Comparison of ENCODE assay signal across 8 cellular contexts in genomic region chr9:98248737-98249474, GRCh38. TPM values are rescaled to one million over a fixed set of nuclear protein-coding genes. Genes with fewer than 3 reads are reported as not detected.
A peak's percentile ranks its signal among the peaks of the same experiment; 100 is the strongest.
DNase-seq lines count a peak whose midpoint lies in the region; ATAC-seq, FAIRE-seq and TF ChIP-seq lines count a peak whose summit lies in the region.

No MANE protein-coding gene starts in this region.

- TSS peak; percentile 44 for BruUV-seq in MCF 10A (replicated peaks; lab: Mats Ljungman, UMichigan)

- DNase-seq in AG08395 (ENCODE audit: low spot score) (peak; percentile 69), KBM-7 (peak; percentile 66), MCF 10A (ENCODE audit: unreplicated experiment) (peak; percentile 99), lung (ENCODE audit: low spot score) (peak; percentile 82), cortex of kidney (lab: John Stamatoyannopoulos, UW) (no peak), cerebellum (ENCODE audit: low spot score) (no peak), GM12892 (ENCODE audit: insufficient read length) (no peak)

- H3K4me3 ChIP-seq in lung = no peak overlapping the region

- peaks cover 78% of the 10 kb centered on the region for H3K4me1 Mint-ChIP-seq in MCF 10A (ENCODE audit: insufficient read depth, unreplicated experiment)

- POLR2A ChIA-PET in MCF 10A (lab: Yijun Ruan, JAX) = interaction anchor here (0.6 to 5.2 kb wide), 11 partner anchors 8 to 326 kb away, joined by 3 to 48 read pairs (median 4); partner anchors contain the start of gene TRMO

- no peak for FAIRE-seq in GM12892 (lab: Jason Lieb, UNC)

- H3K9me3 Mint-ChIP-seq in MCF 10A (ENCODE audit: unreplicated experiment) = no peaks in the 10 kb centered on the region

- CTCF ChIA-PET in MCF 10A (lab: Yijun Ruan, JAX) = interaction anchor here (0.6 to 1.6 kb wide), 9 partner anchors 8 to 525 kb away, joined by 3 to 5 read pairs (median 3); no protein-coding TSS in a partner anchor

- peak overlapping the region; percentile 85 for H3K27ac Mint-ChIP-seq in MCF 10A (ENCODE audit: low read depth, unreplicated experiment)

- in situ Hi-C loops in KBM-7 (cut with MboI; ENCODE audit: low pct_unique_long_range_greater_than_20kb, low sequenced_read_pairs) = no loop called here

- H3K27me3 Mint-ChIP-seq in MCF 10A (ENCODE audit: insufficient read depth, unreplicated experiment) = no peaks in the 10 kb centered on the region

- TF ChIP-seq CTCF in MCF 10A (IDR thresholded peaks at IDR 0.05; ENCODE audit: unreplicated experiment) = no peak
- TF ChIP-seq CTCF in lung (IDR thresholded peaks at IDR 0.05; ENCODE audit: control extremely low read depth, extremely low read depth) = no peak

- no peak for TF ChIP-seq POLR2A in GM12892 (IDR thresholded peaks at IDR 0.05; ENCODE audit: low read depth, low read length)

- H3K36me3 ChIP-seq in lung (ENCODE audit: control insufficient read depth in 2 of 2, insufficient read depth in 2 of 2, low read length in 2 of 2) = peaks cover 0 to 11% of the 10 kb centered on the region in 2 donors

- no peaks in the 10 kb centered on the region for H3K27me3 ChIP-seq in lung (ENCODE audit: control insufficient read depth, insufficient read depth)

- H3K9me3 ChIP-seq in lung (ENCODE audit: control insufficient read depth in 2 of 2, insufficient read depth in 1 of 2, low read length in 1 of 2) = no peaks in the 10 kb centered on the region

- peak; percentile 76 for ATAC-seq in lung (ENCODE audit: insufficient read depth, low FRiP score)
- ATAC-seq in HG03469 (IDR thresholded peaks at IDR 0.05; ENCODE audit: unreplicated experiment) = no peak

- intact Hi-C loops in MCF 10A (cut with micrococcal nuclease) = no loop called here

- H3K36me3 Mint-ChIP-seq in MCF 10A (ENCODE audit: insufficient read depth, unreplicated experiment) = peaks cover 42% of the 10 kb centered on the region

- H3K4me3 Mint-ChIP-seq in MCF 10A (ENCODE audit: unreplicated experiment) = peak overlapping the region; percentile 24

- 20 to 38% methylated on average over 16 of the region's 16 CpGs for WGBS in lung, 2 donors

- H3K4me1 ChIP-seq in lung (ENCODE audit: control insufficient read depth in 2 of 2, insufficient read depth in 2 of 2, low read length in 2 of 2) = peaks cover 0 to 27% of the 10 kb centered on the region in 2 donors

- peak overlapping the region in 1 of 2 donors; percentile 74 for H3K27ac ChIP-seq in lung (ENCODE audit: low read depth in 1 of 2, low read length in 1 of 2)

RNA-seq across cellular contexts. Expression of gene TBC1D2, which starts 6.5 kb away (rescaled TPM):
- total RNA-seq in MCF 10A (2022) (58.4 and 62.7 TPM in 2 replicates), lung (10 to 100 TPM; 47.1 to 73.0 TPM), cerebellum (3.7 TPM)
- 10 to 100 TPM; 31.3 to 65.1 TPM for polyA plus RNA-seq in lung
- polyA plus RNA-seq in GM12892 (2012; ENCODE audit: missing spikeins) = 0.51 TPM

RNA-seq across cellular contexts. Expression of gene CORO2A, which starts 56.5 kb away (rescaled TPM):
- total RNA-seq in MCF 10A (2022) (3.4 and 3.9 TPM in 2 replicates), lung (10 to 100 TPM; 16.5 to 22.3 TPM), cerebellum (2.7 TPM)
- polyA plus RNA-seq in lung = 10 to 100 TPM in 1 of 2 donors, 1 to 10 TPM in 1; 6.8 to 13.0 TPM
- polyA plus RNA-seq in GM12892 (2012; ENCODE audit: missing spikeins) = 2.2 TPM

Comparison
In these comparisons a context has a peak if more than half of its experiments do, and no peak if none do; other contexts are left out.
1. DNase-seq: peak in AG08395 (single experiment), KBM-7 (single experiment), MCF 10A (single experiment) and lung (single experiment); none in cortex of kidney (single experiment), cerebellum (single experiment) and GM12892 (single experiment).
2. RNA of gene TBC1D2, which starts 6.5 kb away (total RNA-seq): 47.1 to 73.0 TPM in lung and 58.4 to 62.7 TPM in MCF 10A; 3.7 TPM in cerebellum (single experiment); every median in the first group is over 10 times any median in the second.